In the genomic region with DNA sequence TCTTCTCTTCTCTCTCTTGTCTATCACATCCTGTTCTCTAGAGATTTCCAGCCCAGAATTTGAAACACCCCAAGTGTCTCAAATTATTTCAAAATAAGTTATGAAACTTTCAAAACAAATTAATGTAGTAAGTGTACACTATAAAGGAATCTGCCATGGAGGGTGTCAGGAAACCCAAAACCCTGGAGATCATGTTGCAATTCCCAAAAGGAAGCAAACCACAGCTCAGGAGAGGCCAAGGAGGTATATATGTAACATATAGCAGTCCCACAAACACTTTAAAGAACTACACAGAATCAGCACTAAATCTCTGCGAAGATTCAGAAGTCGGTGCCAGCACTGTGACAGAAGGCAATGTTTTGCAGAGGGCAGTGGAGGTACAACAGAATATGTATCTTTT, we compare ENCODE assay signal across 2 cellular contexts.
TF ChIP-seq lines count a peak whose summit lies in the region.

No MANE protein-coding gene starts in this region.

TF ChIP-seq in SK-N-SH treated with all-trans-retinoic acid at 6 μM for 48 hours, 23 proteins besides CTCF, POLR2A, EP300 and RAD21:
- no peak for TF ChIP-seq ISL1 (CRISPR knock-in tag; IDR thresholded peaks at IDR 0.05)
- no peak for TF ChIP-seq BACH2 (CRISPR knock-in tag; IDR thresholded peaks at IDR 0.05; ENCODE audit: borderline replicate concordance)
- no peak for TF ChIP-seq CREB5 (CRISPR knock-in tag; IDR thresholded peaks at IDR 0.05; ENCODE audit: low read depth)
- TF ChIP-seq, protein P1, sequence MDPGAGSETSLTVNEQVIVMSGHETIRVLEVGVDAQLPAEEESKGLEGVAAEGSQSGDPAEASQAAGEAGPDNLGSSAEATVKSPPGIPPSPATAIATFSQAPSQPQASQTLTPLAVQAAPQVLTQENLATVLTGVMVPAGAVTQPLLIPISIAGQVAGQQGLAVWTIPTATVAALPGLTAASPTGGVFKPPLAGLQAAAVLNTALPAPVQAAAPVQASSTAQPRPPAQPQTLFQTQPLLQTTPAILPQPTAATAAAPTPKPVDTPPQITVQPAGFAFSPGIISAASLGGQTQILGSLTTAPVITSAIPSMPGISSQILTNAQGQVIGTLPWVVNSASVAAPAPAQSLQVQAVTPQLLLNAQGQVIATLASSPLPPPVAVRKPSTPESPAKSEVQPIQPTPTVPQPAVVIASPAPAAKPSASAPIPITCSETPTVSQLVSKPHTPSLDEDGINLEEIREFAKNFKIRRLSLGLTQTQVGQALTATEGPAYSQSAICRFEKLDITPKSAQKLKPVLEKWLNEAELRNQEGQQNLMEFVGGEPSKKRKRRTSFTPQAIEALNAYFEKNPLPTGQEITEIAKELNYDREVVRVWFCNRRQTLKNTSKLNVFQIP (CRISPR knock-in tag; IDR thresholded peaks at IDR 0.05; ENCODE audit: borderline replicate concordance, low read depth): no peak
- no peak for TF ChIP-seq TCF4 (CRISPR knock-in tag; IDR thresholded peaks at IDR 0.05; ENCODE audit: borderline replicate concordance)
- no peak for TF ChIP-seq ZNF8 (CRISPR knock-in tag; IDR thresholded peaks at IDR 0.05)
- TF ChIP-seq, protein P2, sequence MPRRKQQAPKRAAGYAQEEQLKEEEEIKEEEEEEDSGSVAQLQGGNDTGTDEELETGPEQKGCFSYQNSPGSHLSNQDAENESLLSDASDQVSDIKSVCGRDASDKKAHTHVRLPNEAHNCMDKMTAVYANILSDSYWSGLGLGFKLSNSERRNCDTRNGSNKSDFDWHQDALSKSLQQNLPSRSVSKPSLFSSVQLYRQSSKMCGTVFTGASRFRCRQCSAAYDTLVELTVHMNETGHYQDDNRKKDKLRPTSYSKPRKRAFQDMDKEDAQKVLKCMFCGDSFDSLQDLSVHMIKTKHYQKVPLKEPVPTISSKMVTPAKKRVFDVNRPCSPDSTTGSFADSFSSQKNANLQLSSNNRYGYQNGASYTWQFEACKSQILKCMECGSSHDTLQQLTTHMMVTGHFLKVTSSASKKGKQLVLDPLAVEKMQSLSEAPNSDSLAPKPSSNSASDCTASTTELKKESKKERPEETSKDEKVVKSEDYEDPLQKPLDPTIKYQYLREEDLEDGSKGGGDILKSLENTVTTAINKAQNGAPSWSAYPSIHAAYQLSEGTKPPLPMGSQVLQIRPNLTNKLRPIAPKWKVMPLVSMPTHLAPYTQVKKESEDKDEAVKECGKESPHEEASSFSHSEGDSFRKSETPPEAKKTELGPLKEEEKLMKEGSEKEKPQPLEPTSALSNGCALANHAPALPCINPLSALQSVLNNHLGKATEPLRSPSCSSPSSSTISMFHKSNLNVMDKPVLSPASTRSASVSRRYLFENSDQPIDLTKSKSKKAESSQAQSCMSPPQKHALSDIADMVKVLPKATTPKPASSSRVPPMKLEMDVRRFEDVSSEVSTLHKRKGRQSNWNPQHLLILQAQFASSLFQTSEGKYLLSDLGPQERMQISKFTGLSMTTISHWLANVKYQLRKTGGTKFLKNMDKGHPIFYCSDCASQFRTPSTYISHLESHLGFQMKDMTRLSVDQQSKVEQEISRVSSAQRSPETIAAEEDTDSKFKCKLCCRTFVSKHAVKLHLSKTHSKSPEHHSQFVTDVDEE (CRISPR knock-in tag; IDR thresholded peaks at IDR 0.05): no peak
- no peak for TF ChIP-seq GLIS3 (CRISPR knock-in tag; IDR thresholded peaks at IDR 0.05)
- TF ChIP-seq TOX (CRISPR knock-in tag; IDR thresholded peaks at IDR 0.05; ENCODE audit: borderline replicate concordance): no peak
- no peak for TF ChIP-seq RARB (CRISPR knock-in tag; IDR thresholded peaks at IDR 0.05)

TF ChIP-seq in SK-N-SH, 30 proteins besides CTCF, POLR2A, EP300 and RAD21:
- TF ChIP-seq SIN3A (IDR thresholded peaks at IDR 0.05; ENCODE audit: borderline replicate concordance, low read depth, low read length): no peak
- no peak for TF ChIP-seq MEF2A (IDR thresholded peaks at IDR 0.05; ENCODE audit: borderline replicate concordance, low read depth)
- TF ChIP-seq TCF12 (IDR thresholded peaks at IDR 0.05): no peak
- no peak for TF ChIP-seq GATA2 (CRISPR knock-in tag; IDR thresholded peaks at IDR 0.05)
- no peak for TF ChIP-seq NFIC (IDR thresholded peaks at IDR 0.05; ENCODE audit: borderline replicate concordance)
- TF ChIP-seq ZBTB33 (IDR thresholded peaks at IDR 0.05; ENCODE audit: borderline replicate concordance, low read depth): no peak
- TF ChIP-seq ELF1 (IDR thresholded peaks at IDR 0.05): no peak
- TF ChIP-seq SMC3 (IDR thresholded peaks at IDR 0.05; ENCODE audit: low read depth, low read length): no peak
